In the genomic region with DNA sequence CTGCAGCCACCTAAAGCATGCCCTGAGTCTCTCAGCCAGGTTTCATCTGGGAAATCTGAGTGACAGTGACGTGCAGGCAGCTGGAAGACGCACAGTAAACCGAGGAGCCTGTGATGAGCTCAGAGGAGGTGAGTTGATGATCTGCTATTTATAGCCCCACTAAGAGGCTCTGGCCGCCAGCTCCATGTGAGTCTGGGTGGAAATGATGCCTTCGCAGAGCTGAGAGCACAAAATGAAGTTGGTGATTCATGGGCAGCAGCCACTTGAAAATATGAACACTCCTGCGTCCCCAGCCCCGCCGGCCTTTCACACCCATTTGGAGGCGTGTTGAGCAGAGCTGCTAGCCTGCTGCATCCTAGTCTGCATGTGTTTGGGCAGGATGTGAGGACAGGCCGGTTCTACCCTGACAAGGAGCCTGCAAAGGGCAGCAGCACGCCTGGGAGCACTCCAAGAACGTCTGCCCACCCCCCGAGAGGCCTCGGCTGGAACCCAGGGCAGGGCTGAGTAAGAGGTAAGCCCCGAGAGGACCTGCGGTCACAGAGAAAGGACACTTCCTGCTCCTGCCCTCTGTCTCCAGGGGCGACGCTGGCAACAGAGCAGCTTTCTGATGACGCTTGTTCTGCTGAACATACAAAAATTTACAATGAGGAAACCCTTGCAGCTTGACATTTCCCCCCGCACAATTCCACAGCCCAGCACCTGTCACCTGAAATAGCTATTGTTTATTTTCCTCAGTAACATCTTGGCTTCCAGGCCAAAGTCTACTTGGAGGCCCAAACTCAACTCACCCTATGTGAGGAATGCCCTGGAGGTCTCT, we compare ENCODE assay signal across 8 cellular contexts. TPM values are rescaled to one million over a fixed set of nuclear protein-coding genes. Genes with fewer than 3 reads are reported as not detected.
DNase-seq lines count a peak whose midpoint lies in the region; ATAC-seq and TF ChIP-seq lines count a peak whose summit lies in the region.

No MANE protein-coding gene starts in this region.

- H3K9me3 Mint-ChIP-seq in activated CD8-positive, alpha-beta T cell treated with anti-CD3 and anti-CD28 coated beads, Interleukin-2, amount 10 ng/mL, durations not matched to agents 7 days and 5 days (ENCODE audit: insufficient read depth) = no peaks in the 10 kb centered on the region
- no peaks in the 10 kb centered on the region for H3K9me3 Mint-ChIP-seq in naive thymus-derived CD8-positive, alpha-beta T cell

- H3K4me1 ChIP-seq in subcutaneous abdominal adipose tissue (ENCODE audit: control insufficient read depth in 5 of 5, insufficient read depth in 5 of 5, low read length in 5 of 5) = peaks cover 12 to 37% (median 33%) of the 10 kb centered on the region in 5 donors

- no peak overlapping the region for H3K4me3 ChIP-seq in epithelial cell of esophagus (ENCODE audit: low read length)
- peak overlapping the region in 4 of 5 donors; percentile 9 to 31 (median 18) for H3K4me3 ChIP-seq in subcutaneous abdominal adipose tissue (ENCODE audit: low read depth in 1 of 5, low read length in 5 of 5)

- no peak for TF ChIP-seq CTCF in epithelial cell of esophagus (IDR thresholded peaks at IDR 0.05; ENCODE audit: insufficient read depth, low read depth, low read length, missing control alignments)

- no peak overlapping the region for H3K4me3 Mint-ChIP-seq in activated CD8-positive, alpha-beta T cell treated with anti-CD3 and anti-CD28 coated beads, Interleukin-2, amount 10 ng/mL, durations not matched to agents 7 days and 5 days
- H3K4me3 Mint-ChIP-seq in naive thymus-derived CD8-positive, alpha-beta T cell = peak overlapping the region; percentile 12 to 81 (median 56)

- POLR2A ChIA-PET in activated CD8-positive, alpha-beta T cell treated with anti-CD3 and anti-CD28 coated beads, Interleukin-2, amount 10 ng/mL, durations not matched to agents 7 days and 5 days (lab: Charles Lee) = interaction anchor here (0.8 to 1.6 kb wide), 8 partner anchors 23 to 260 kb away, joined by 3 to 8 read pairs (median 3); a partner anchor contains a TSS
- POLR2A ChIA-PET in naive thymus-derived CD8-positive, alpha-beta T cell (lab: Charles Lee) = interaction anchor here (0.5 to 2.1 kb wide), 6 partner anchors 10 to 1327 kb away, joined by 3 to 29 read pairs (median 4); a partner anchor contains a TSS

- H3K9ac ChIP-seq in subcutaneous abdominal adipose tissue (ENCODE audit: low read length in 5 of 5) = no peak overlapping the region

- H3K36me3 Mint-ChIP-seq in activated CD8-positive, alpha-beta T cell treated with anti-CD3 and anti-CD28 coated beads, Interleukin-2, amount 10 ng/mL, durations not matched to agents 7 days and 5 days (ENCODE audit: low read depth) = no peaks in the 10 kb centered on the region
- H3K36me3 Mint-ChIP-seq in naive thymus-derived CD8-positive, alpha-beta T cell = no peaks in the 10 kb centered on the region

- H3K9me3 ChIP-seq in subcutaneous abdominal adipose tissue (ENCODE audit: control insufficient read depth in 5 of 5, low read length in 5 of 5) = no peaks in the 10 kb centered on the region

- ATAC-seq in GM18858 (IDR thresholded peaks at IDR 0.05; ENCODE audit: unreplicated experiment) = peak; percentile 73
- peak; percentile 70 for ATAC-seq in HG02970 (IDR thresholded peaks at IDR 0.05; ENCODE audit: low FRiP score, unreplicated experiment)
- ATAC-seq in activated CD8-positive, alpha-beta T cell treated with anti-CD3 and anti-CD28 coated beads, Interleukin-2, amount 10 ng/mL, durations not matched to agents 7 days and 5 days = peak; percentile 91
- peak; percentile 92 to 94 for ATAC-seq in naive thymus-derived CD8-positive, alpha-beta T cell

- peaks cover 21% of the 10 kb centered on the region for H3K4me1 Mint-ChIP-seq in activated CD8-positive, alpha-beta T cell treated with anti-CD3 and anti-CD28 coated beads, Interleukin-2, amount 10 ng/mL, durations not matched to agents 7 days and 5 days (ENCODE audit: low read depth)
- peaks cover 8 to 21% (median 13%) of the 10 kb centered on the region in 4 donors for H3K4me1 Mint-ChIP-seq in naive thymus-derived CD8-positive, alpha-beta T cell

- H3K27me3 ChIP-seq in subcutaneous abdominal adipose tissue (ENCODE audit: control insufficient read depth in 5 of 5, insufficient read depth in 4 of 5, low read length in 5 of 5) = no peaks in the 10 kb centered on the region

- H3K27me3 Mint-ChIP-seq in activated CD8-positive, alpha-beta T cell treated with anti-CD3 and anti-CD28 coated beads, Interleukin-2, amount 10 ng/mL, durations not matched to agents 7 days and 5 days (ENCODE audit: low read depth) = no peaks in the 10 kb centered on the region
- H3K27me3 Mint-ChIP-seq in naive thymus-derived CD8-positive, alpha-beta T cell = peaks cover 0 to 7% (median 2%) of the 10 kb centered on the region in 5 donors

- peak overlapping the region; percentile 83 for H3K27ac Mint-ChIP-seq in activated CD8-positive, alpha-beta T cell treated with anti-CD3 and anti-CD28 coated beads, Interleukin-2, amount 10 ng/mL, durations not matched to agents 7 days and 5 days
- peak overlapping the region; percentile 40 to 91 (median 82) for H3K27ac Mint-ChIP-seq in naive thymus-derived CD8-positive, alpha-beta T cell

- no peak overlapping the region for H3K27ac ChIP-seq in subcutaneous abdominal adipose tissue (ENCODE audit: low read depth, low read length)

- CTCF ChIA-PET in activated CD8-positive, alpha-beta T cell treated with anti-CD3 and anti-CD28 coated beads, Interleukin-2, amount 10 ng/mL, durations not matched to agents 7 days and 5 days (lab: Charles Lee) = interaction anchor here (0.7 to 2.2 kb wide), 10 partner anchors 9 to 319 kb away, joined by 3 to 13 read pairs (median 4); a partner anchor contains a TSS

- DNase-seq in NCI-H2196 treated with DMSO at 0.1 percent for 48 hours (lab: John Stamatoyannopoulos, UW; ENCODE audit: unreplicated experiment) (peak; percentile 92), epithelial cell of esophagus (ENCODE audit: low read depth) (peak; percentile 91), SIG-M5 (lab: John Stamatoyannopoulos, UW) (no peak)
- DNase-seq in activated CD8-positive, alpha-beta T cell treated with anti-CD3 and anti-CD28 coated beads, Interleukin-2, amount 10 ng/mL, durations not matched to agents 7 days and 5 days = peak; percentile 80
- peak in 9 of 10 donors; percentile 29 to 85 (median 69) for DNase-seq in naive thymus-derived CD8-positive, alpha-beta T cell

- no peaks in the 10 kb centered on the region for H3K36me3 ChIP-seq in subcutaneous abdominal adipose tissue (ENCODE audit: control insufficient read depth in 5 of 5, insufficient read depth in 5 of 5, low read length in 5 of 5)

RNA-seq across cellular contexts. Expression of a gene that starts 25.1 kb away (rescaled TPM):
- total RNA-seq in activated CD8-positive, alpha-beta T cell treated with anti-CD3 and anti-CD28 coated beads, Interleukin-2, amount 10 ng/mL, durations not matched to agents 7 days and 5 days = 10 to 100 TPM; 31.3 to 32.5 TPM
- total RNA-seq in naive thymus-derived CD8-positive, alpha-beta T cell = 10 to 100 TPM; 18.3 to 19.8 TPM
- 10 to 100 TPM; 28.0 to 34.2 (median 33.6) TPM for polyA plus RNA-seq in naive thymus-derived CD8-positive, alpha-beta T cell
